ENCODE assay signal across 8 cellular contexts in genomic region chr14:59126714-59127436, GRCh38.
DNase-seq lines count a peak whose midpoint lies in the region; ATAC-seq and TF ChIP-seq lines count a peak whose summit lies in the region.

No MANE protein-coding gene starts in this region.

- no peaks in the 10 kb centered on the region for H3K4me1 Mint-ChIP-seq in activated CD4-positive, alpha-beta memory T cell treated with anti-CD3 and anti-CD28 coated beads for 36 hours (ENCODE audit: low read depth)
- H3K4me1 Mint-ChIP-seq in activated CD4-positive, alpha-beta memory T cell treated with anti-CD3 and anti-CD28 coated beads, Interleukin-2, amount 10 ng/mL, durations not matched to agents 7 days and 5 days: no peaks in the 10 kb centered on the region
- H3K4me1 Mint-ChIP-seq in GM23338: no peaks in the 10 kb centered on the region
- no peaks in the 10 kb centered on the region for H3K4me1 Mint-ChIP-seq in T-cell

- H4K20me1 ChIP-seq in GM23338 (replicated peaks; ENCODE audit: insufficient read depth): no peaks in the 10 kb centered on the region

- no peaks in the 10 kb centered on the region for H3K4me1 ChIP-seq in GM23338 (ENCODE audit: insufficient read depth)

- H3K27ac ChIP-seq in GM23338 (ENCODE audit: low read depth): no peak overlapping the region

- no peak overlapping the region for H3K4me2 ChIP-seq in GM23338

- DNase-seq in activated CD4-positive, alpha-beta memory T cell treated with anti-CD3 and anti-CD28 coated beads for 36 hours: peak; percentile 15
- DNase-seq in activated CD4-positive, alpha-beta memory T cell treated with anti-CD3 and anti-CD28 coated beads, Interleukin-2, amount 10 ng/mL, durations not matched to agents 7 days and 5 days: no peak
- DNase-seq in GM23338 (ENCODE audit: low spot score): peak; percentile 76
- peak; percentile 62 for DNase-seq in NCI-H146 (lab: John Stamatoyannopoulos, UW)
- peak in 20 of 34 experiments; percentile 2 to 33 (median 6) for DNase-seq in T-cell
- peak; percentile 4 for DNase-seq in epithelial cell of proximal tubule (ENCODE audit: low read depth)
- peak; percentile 67 for DNase-seq in myocyte (ENCODE audit: low read depth)

- H2AFZ ChIP-seq in GM23338: no peak overlapping the region

- intact Hi-C loops in activated CD4-positive, alpha-beta memory T cell treated with anti-CD3 and anti-CD28 coated beads for 36 hours (cut with micrococcal nuclease): loop anchor here (1.0 to 5.0 kb wide), 4 partner anchors 300 to 1057 kb away; partner anchors contain the start of gene CCDC175

- H3K79me2 ChIP-seq in GM23338 (replicated peaks; ENCODE audit: insufficient read depth): no peaks in the 10 kb centered on the region

- H3K27ac Mint-ChIP-seq in activated CD4-positive, alpha-beta memory T cell treated with anti-CD3 and anti-CD28 coated beads for 36 hours: no peak overlapping the region
- no peak overlapping the region for H3K27ac Mint-ChIP-seq in activated CD4-positive, alpha-beta memory T cell treated with anti-CD3 and anti-CD28 coated beads, Interleukin-2, amount 10 ng/mL, durations not matched to agents 7 days and 5 days
- H3K27ac Mint-ChIP-seq in GM23338 (no peak overlapping the region), T-cell (peak overlapping the region in 1 of 2 donors; percentile 38)

- CTCF ChIA-PET in activated CD4-positive, alpha-beta memory T cell treated with anti-CD3 and anti-CD28 coated beads for 36 hours (lab: Charles Lee): interaction anchor here (0.7 to 3.9 kb wide), 7 partner anchors 9 to 626 kb away, joined by 3 to 27 read pairs (median 3); partner anchors contain the start of gene CCDC175
- CTCF ChIA-PET in activated CD4-positive, alpha-beta memory T cell treated with anti-CD3 and anti-CD28 coated beads, Interleukin-2, amount 10 ng/mL, durations not matched to agents 7 days and 5 days (lab: Charles Lee): interaction anchor here (0.8 to 4.5 kb wide), 3 partner anchors 17 to 450 kb away, joined by 3 to 40 read pairs (median 21); partner anchors contain the start of gene CCDC175
- CTCF ChIA-PET in T-cell (lab: Charles Lee): interaction anchor here (0.7 to 2.5 kb wide), 6 partner anchors 9 to 626 kb away, joined by 3 to 6 read pairs (median 4); partner anchors contain the start of gene CCDC175 (in 1 of the 2)

- H3K9me2 ChIP-seq in GM23338 (ENCODE audit: insufficient read depth): no peaks in the 10 kb centered on the region

- no peak overlapping the region for H3K4me3 ChIP-seq in GM23338
- H3K4me3 ChIP-seq in epithelial cell of proximal tubule (ENCODE audit: low read depth, low read length): no peak overlapping the region

- POLR2A ChIA-PET in activated CD4-positive, alpha-beta memory T cell treated with anti-CD3 and anti-CD28 coated beads for 36 hours (lab: Charles Lee): no interaction called here
- POLR2A ChIA-PET in activated CD4-positive, alpha-beta memory T cell treated with anti-CD3 and anti-CD28 coated beads, Interleukin-2, amount 10 ng/mL, durations not matched to agents 7 days and 5 days (lab: Charles Lee): no interaction called here
- POLR2A ChIA-PET in T-cell (lab: Charles Lee): no interaction called here

- no peaks in the 10 kb centered on the region for H3K36me3 ChIP-seq in GM23338 (ENCODE audit: insufficient read depth)

- no peaks in the 10 kb centered on the region for H3K36me3 Mint-ChIP-seq in activated CD4-positive, alpha-beta memory T cell treated with anti-CD3 and anti-CD28 coated beads for 36 hours
- no peaks in the 10 kb centered on the region for H3K36me3 Mint-ChIP-seq in activated CD4-positive, alpha-beta memory T cell treated with anti-CD3 and anti-CD28 coated beads, Interleukin-2, amount 10 ng/mL, durations not matched to agents 7 days and 5 days (ENCODE audit: low read depth)
- H3K36me3 Mint-ChIP-seq in GM23338 (ENCODE audit: low read depth) (no peaks in the 10 kb centered on the region), T-cell (no peaks in the 10 kb centered on the region)

- no peak overlapping the region for H3K4me3 Mint-ChIP-seq in activated CD4-positive, alpha-beta memory T cell treated with anti-CD3 and anti-CD28 coated beads for 36 hours
- H3K4me3 Mint-ChIP-seq in activated CD4-positive, alpha-beta memory T cell treated with anti-CD3 and anti-CD28 coated beads, Interleukin-2, amount 10 ng/mL, durations not matched to agents 7 days and 5 days: no peak overlapping the region
- H3K4me3 Mint-ChIP-seq in GM23338 (no peak overlapping the region), T-cell (no peak overlapping the region)

- peaks cover 16% of the 10 kb centered on the region for H3K27me3 Mint-ChIP-seq in activated CD4-positive, alpha-beta memory T cell treated with anti-CD3 and anti-CD28 coated beads for 36 hours
- H3K27me3 Mint-ChIP-seq in activated CD4-positive, alpha-beta memory T cell treated with anti-CD3 and anti-CD28 coated beads, Interleukin-2, amount 10 ng/mL, durations not matched to agents 7 days and 5 days: peaks cover 24% of the 10 kb centered on the region
- H3K27me3 Mint-ChIP-seq in GM23338 (ENCODE audit: insufficient read depth, low read depth, poor library complexity) (no peaks in the 10 kb centered on the region), T-cell (peaks cover 11 to 28% of the 10 kb centered on the region in 2 donors)

- H3K9me3 Mint-ChIP-seq in activated CD4-positive, alpha-beta memory T cell treated with anti-CD3 and anti-CD28 coated beads for 36 hours: no peaks in the 10 kb centered on the region
- no peaks in the 10 kb centered on the region for H3K9me3 Mint-ChIP-seq in activated CD4-positive, alpha-beta memory T cell treated with anti-CD3 and anti-CD28 coated beads, Interleukin-2, amount 10 ng/mL, durations not matched to agents 7 days and 5 days
- no peaks in the 10 kb centered on the region for H3K9me3 Mint-ChIP-seq in GM23338
- H3K9me3 Mint-ChIP-seq in T-cell: no peaks in the 10 kb centered on the region

- TF ChIP-seq CTCF in GM23338 (conservative IDR thresholded peaks at IDR 0.05; ENCODE audit: low read depth in 2 of 2): peak; percentile 87 to 95
- TF ChIP-seq CTCF in epithelial cell of proximal tubule (conservative IDR thresholded peaks at IDR 0.05; ENCODE audit: low read depth, low read length): peak; percentile 81

- H3F3A ChIP-seq in GM23338 (replicated peaks; ENCODE audit: low read depth): no peaks in the 10 kb centered on the region

- ATAC-seq in GM23338 (peak; percentile 94), T-cell (replicated peaks in 1 of 4) (peak; percentile 63 to 83 (median 80)), HG03139 (IDR thresholded peaks at IDR 0.05; ENCODE audit: unreplicated experiment) (no peak)

- no peaks in the 10 kb centered on the region for H3K27me3 ChIP-seq in GM23338 (ENCODE audit: insufficient read depth)

TF ChIP-seq in GM23338, 12 proteins besides CTCF, POLR2A, EP300 and RAD21 (continues in another document):
- TF ChIP-seq ETS1 (IDR thresholded peaks at IDR 0.05) (no peak), EZH2phosphoT487 (IDR thresholded peaks at IDR 0.05; ENCODE audit: unreplicated experiment) (no peak), EZH2 (IDR thresholded peaks at IDR 0.05; ENCODE audit: low read depth, unreplicated experiment) (no peak), STAT1 (IDR thresholded peaks at IDR 0.05; ENCODE audit: unreplicated experiment) (no peak), ZNF114 (CRISPR knock-in tag; IDR thresholded peaks at IDR 0.05) (no peak), CREB1 (CRISPR knock-in tag; IDR thresholded peaks at IDR 0.05; ENCODE audit: low read depth) (no peak), REST (IDR thresholded peaks at IDR 0.05; ENCODE audit: unreplicated experiment) (no peak), JUNB (IDR thresholded peaks at IDR 0.05; ENCODE audit: unreplicated experiment) (no peak), NANOG (IDR thresholded peaks at IDR 0.05; ENCODE audit: borderline replicate concordance) (no peak)
